ENCODE assay signal across 9 cellular contexts in the genomic region with DNA sequence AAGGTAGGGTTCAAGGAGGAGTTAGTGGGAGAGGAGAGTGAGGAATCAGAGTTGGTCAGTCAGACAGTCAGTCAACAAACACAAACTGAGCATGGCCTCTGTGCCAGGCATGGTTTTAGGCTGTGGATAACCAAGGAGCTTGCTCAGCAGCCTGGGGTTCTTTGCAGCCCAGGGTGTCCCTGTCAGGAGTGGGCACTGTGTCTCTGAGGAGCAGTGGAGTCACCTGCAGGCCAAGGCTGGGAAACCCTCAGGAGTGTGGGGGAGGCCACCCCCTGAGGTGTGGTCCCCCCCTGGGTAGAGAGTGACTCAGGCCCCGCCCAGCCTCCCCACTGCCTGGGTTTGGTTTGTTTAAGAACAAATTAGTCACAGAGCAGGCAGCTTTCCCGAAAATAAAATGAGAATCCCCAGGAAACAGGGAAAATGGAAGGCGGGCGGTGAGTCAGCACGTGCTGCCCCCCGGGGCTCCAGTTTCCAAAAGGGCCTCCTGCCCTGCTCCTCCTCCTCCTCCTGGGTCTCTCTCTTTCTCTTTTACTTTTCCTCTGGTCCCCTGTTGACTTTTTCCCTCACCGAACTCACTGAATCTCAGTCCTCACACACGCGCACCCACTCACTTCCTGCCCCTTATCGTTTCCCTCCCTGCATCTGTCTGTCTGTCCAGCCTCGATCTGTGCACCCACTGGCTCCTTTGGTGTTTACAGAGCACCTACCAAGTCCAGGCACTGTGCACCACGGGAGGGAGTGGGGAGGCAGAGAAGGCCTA. TPM values are rescaled to one million over a fixed set of nuclear protein-coding genes. Genes with fewer than 3 reads are reported as not detected.
DNase-seq lines count a peak whose midpoint lies in the region; ATAC-seq and TF ChIP-seq lines count a peak whose summit lies in the region.
"Had no signal": no experiment of that assay in that cellular context is flagged by ENCODE, and none has a peak within 500 bp of the region (broad histone marks: within the 10 kb centered on the region; RNA-seq: fewer than 3 reads in every experiment).

No MANE protein-coding gene starts in this region.

- TF ChIP-seq CTCF in GM20000 (IDR thresholded peaks at IDR 0.05; ENCODE audit: extremely low read depth, missing control alignments) (no peak), brain microvascular endothelial cell (IDR thresholded peaks at IDR 0.05; ENCODE audit: low read depth, low read length, missing control alignments) (peak; percentile 32)

- in situ Hi-C loops in brain microvascular endothelial cell (cut with HindIII; ENCODE audit: low pct_ligation_motif_present, low sequenced_read_pairs) = no loop called here

- H3K27me3 ChIP-seq in brain microvascular endothelial cell (replicated peaks) = no peaks in the 10 kb centered on the region

- peak overlapping the region; percentile 24 for H3K4me3 ChIP-seq in brain microvascular endothelial cell (ENCODE audit: low read depth, low read length)
- H3K4me3 ChIP-seq: cardiac muscle cell had no signal

- DNase-seq in GM20000 (ENCODE audit: low spot score) (peak; percentile 80), T1000 (lab: John Stamatoyannopoulos, UW) (peak; percentile 90), brain microvascular endothelial cell (peak; percentile 86), kidney glomerular epithelial cell (lab: John Stamatoyannopoulos, UW) (peak; percentile 89), SK-N-DZ (ENCODE audit: low spot score) (no peak), NCI-H1105 treated with DMSO at 0.1 percent for 48 hours (lab: John Stamatoyannopoulos, UW) (no peak)
- DNase-seq in stimulated activated CD4-positive, alpha-beta T cell treated with anti-CD3 and anti-CD28 coated beads, Interleukin-4, amount 100 ng/mL, for 4 hours = peak; percentile 59 to 77

- peak overlapping the region; percentile 91 for H3K27ac ChIP-seq in brain microvascular endothelial cell

- H3K36me3 ChIP-seq in brain microvascular endothelial cell (replicated peaks) = no peaks in the 10 kb centered on the region
- H3K36me3 ChIP-seq: cardiac muscle cell had no signal

- ATAC-seq in HG02798 (IDR thresholded peaks at IDR 0.05; ENCODE audit: poor library complexity, unreplicated experiment) = no peak

RNA-seq across cellular contexts. Expression of a gene that starts 44.3 kb away (rescaled TPM):
- polyA plus RNA-seq in SK-N-DZ (2014; cell fraction: cytosol; rRNA removed) = 0.40 and 0.52 TPM in 2 replicates
- polyA plus RNA-seq in SK-N-DZ (2014; cell fraction: nucleus; rRNA removed) = 0.81 and 2.2 TPM in 2 replicates

Comparison
In these comparisons a context has a peak if more than half of its experiments do, and no peak if none do; other contexts are left out.
1. DNase-seq: peak in GM20000 (single experiment), T1000 (single experiment), brain microvascular endothelial cell (single experiment), kidney glomerular epithelial cell (single experiment) and stimulated activated CD4-positive, alpha-beta T cell treated with anti-CD3 and anti-CD28 coated beads, Interleukin-4, amount 100 ng/mL, for 4 hours (2 of 2); none in SK-N-DZ (single experiment) and NCI-H1105 treated with DMSO at 0.1 percent for 48 hours (single experiment).